15 cellular contexts compared by ENCODE assay signal in genomic region chr13:77861716-77862115, GRCh38. TPM values are rescaled to one million over a fixed set of nuclear protein-coding genes. Genes with fewer than 3 reads are reported as not detected.
A peak's percentile ranks its signal among the peaks of the same experiment; 100 is the strongest.
DNase-seq lines count a peak whose midpoint lies in the region; ATAC-seq and TF ChIP-seq lines count a peak whose summit lies in the region.
"Had no signal": no experiment of that assay in that cellular context is flagged by ENCODE, and none has a peak within 500 bp of the region (broad histone marks: within the 10 kb centered on the region; RNA-seq: fewer than 3 reads in every experiment).

No MANE protein-coding gene starts in this region.

- no peaks in the 10 kb centered on the region for H3K4me1 ChIP-seq in osteoblast (ENCODE audit: insufficient read depth, low read length)

- no peaks in the 10 kb centered on the region for H3K27me3 ChIP-seq in osteoblast (ENCODE audit: insufficient read depth, low read length)
- H3K27me3 ChIP-seq: BLaER1 had no signal

- H3K27ac ChIP-seq in osteoblast (ENCODE audit: low read depth, low read length) = no peak overlapping the region
- H3K27ac ChIP-seq: BLaER1 had no signal

- H4K20me1 ChIP-seq in osteoblast (ENCODE audit: insufficient read depth, low read length) = no peaks in the 10 kb centered on the region
- H4K20me1 ChIP-seq: BLaER1 had no signal

- no peak overlapping the region for H3K4me2 ChIP-seq in osteoblast (ENCODE audit: insufficient read depth, low read length)
- H3K4me2 ChIP-seq: BLaER1 had no signal

- no peak for ATAC-seq in HG03025 (IDR thresholded peaks at IDR 0.05; ENCODE audit: low FRiP score, unreplicated experiment)

- no peaks in the 10 kb centered on the region for H3K36me3 ChIP-seq in osteoblast (ENCODE audit: insufficient read depth, low read length)
- H3K36me3 ChIP-seq: BLaER1 had no signal

- TF ChIP-seq CTCF in osteoblast (IDR thresholded peaks at IDR 0.05; ENCODE audit: extremely low read depth, low read depth, low read length) = no peak

- no peaks in the 10 kb centered on the region for H3K79me2 ChIP-seq in osteoblast (ENCODE audit: insufficient read depth, low read length)

- no peak overlapping the region for H3K4me3 ChIP-seq in osteoblast (ENCODE audit: insufficient read depth, low read length)
- H3K4me3 ChIP-seq: BLaER1 had no signal

- H3K9me3 ChIP-seq in osteoblast (ENCODE audit: low read depth, low read length) = no peaks in the 10 kb centered on the region
- H3K9me3 ChIP-seq: BLaER1 had no signal

- DNase-seq in LHCN-M2 (ENCODE audit: low read depth) (peak; percentile 32), NOMO-1 treated with dmso at 0.1 percent for 144 hours (lab: John Stamatoyannopoulos, UW; ENCODE audit: unreplicated experiment) (peak; percentile 19), left kidney (ENCODE audit: low read depth, low spot score) (peak; percentile 9), amygdala (lab: John Stamatoyannopoulos, UW) (no peak), osteoblast (ENCODE audit: insufficient read length, low spot score, missing footprints) (no peak), NCI-H748 treated with DMSO at 0.1 percent for 48 hours (lab: John Stamatoyannopoulos, UW) (no peak)
- DNase-seq: GOT3, NCI-H1092, NCI-H1694 treated with DMSO at 0.1 percent for 48 hours, NCI-H345, NCI-H69, SHP77 treated with DMSO at 0.1 percent for 48 hours had no signal

- H2AFZ ChIP-seq in osteoblast (ENCODE audit: low read length) = no peak overlapping the region

RNA-seq across cellular contexts. Expression of gene EDNRB, which starts 56.9 kb away (rescaled TPM):
- total RNA-seq in LHCN-M2 (2014; rRNA removed) = 1.7 and 2.1 TPM in 2 replicates
- polyA plus RNA-seq in LHCN-M2 (2012) = 0.83 TPM
- under 0.01 and 0.29 TPM in 2 replicates for total RNA-seq in osteoblast
- polyA plus RNA-seq: IgD-negative memory B cell had no signal

Comparison
In these comparisons a context has a peak if more than half of its experiments do, and no peak if none do; other contexts are left out.
1. DNase-seq: peak in LHCN-M2 (single experiment), NOMO-1 treated with dmso at 0.1 percent for 144 hours (single experiment) and left kidney (single experiment); none in amygdala (0 of 56), osteoblast (single experiment) and NCI-H748 treated with DMSO at 0.1 percent for 48 hours (single experiment).